Comparison of ENCODE assay signal across 8 cellular contexts in the genomic region with DNA sequence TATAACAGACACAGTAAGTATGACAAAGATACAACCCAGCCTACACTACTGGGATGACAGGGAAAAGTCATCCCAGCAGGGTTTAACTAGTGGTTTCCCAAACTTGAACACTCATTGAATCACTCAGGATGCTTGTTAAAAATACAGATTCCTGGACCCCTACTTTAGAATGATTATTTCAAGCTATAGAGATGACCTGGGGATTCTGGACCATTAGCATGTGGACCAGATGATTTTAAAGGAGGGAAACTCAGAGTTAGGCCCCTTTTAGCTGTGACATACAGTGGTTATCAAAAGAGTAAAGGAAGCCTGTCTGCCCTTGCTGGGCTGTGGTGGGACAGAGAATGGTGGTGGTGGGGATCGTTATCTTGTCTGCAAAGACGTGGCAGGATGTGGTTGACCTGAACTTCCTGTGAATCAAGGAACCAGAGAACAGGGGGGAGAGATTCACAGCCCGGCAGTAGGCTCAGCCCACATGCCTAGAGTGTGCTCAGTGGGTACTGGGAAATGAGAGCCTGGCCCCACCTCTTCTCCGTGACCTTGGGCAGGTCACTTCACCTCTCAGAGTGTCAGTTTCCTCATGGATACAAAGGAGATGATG.
DNase-seq lines count a peak whose midpoint lies in the region; ATAC-seq and TF ChIP-seq lines count a peak whose summit lies in the region.

No MANE protein-coding gene starts in this region.

- peaks cover 24% of the 10 kb centered on the region for H4K20me1 ChIP-seq in DND-41 (ENCODE audit: insufficient read depth, low read length)

- H3K36me3 Mint-ChIP-seq in activated B cell treated with CpG ODN at 0.5 μM for 24 hours (ENCODE audit: low read depth) = no peaks in the 10 kb centered on the region

- H3K4me3 ChIP-seq in DND-41 (ENCODE audit: low read depth in 1 of 2, low read length in 2 of 2) (no peak overlapping the region), HL-60 (replicated peaks; ENCODE audit: insufficient read depth, low read length) (no peak overlapping the region)

- no peaks in the 10 kb centered on the region for H3K36me3 ChIP-seq in DND-41 (ENCODE audit: insufficient read depth, low read length)

- peak; percentile 92 for ATAC-seq in DND-41 (ENCODE audit: insufficient read depth, low read depth)
- ATAC-seq in activated B cell treated with CpG ODN at 0.5 μM for 24 hours (ENCODE audit: low read depth) = peak; percentile 47
- no peak for ATAC-seq in HG03439 (IDR thresholded peaks at IDR 0.05; ENCODE audit: unreplicated experiment)

- POLR2A ChIA-PET in activated B cell treated with CpG ODN at 0.5 μM for 24 hours (lab: Charles Lee) = interaction anchor here (0.6 to 4.6 kb wide), 5 partner anchors 123 to 746 kb away, joined by 3 to 84 read pairs (median 14); a partner anchor contains a TSS

- CTCF ChIA-PET in activated B cell treated with CpG ODN at 0.5 μM for 24 hours (lab: Charles Lee) = no interaction called here

- H3K9me3 ChIP-seq in DND-41 (ENCODE audit: insufficient read depth, low read length, severe bottlenecking) = peaks cover 2% of the 10 kb centered on the region

- H3K27ac Mint-ChIP-seq in activated B cell treated with CpG ODN at 0.5 μM for 24 hours = peak overlapping the region; percentile 57

- peak overlapping the region; percentile 18; the same call in 1 of the 2 replicates for H3K4me2 ChIP-seq in DND-41 (ENCODE audit: insufficient read depth, low read length)

- no peaks in the 10 kb centered on the region for H3K27me3 Mint-ChIP-seq in activated B cell treated with CpG ODN at 0.5 μM for 24 hours

- H3K79me2 ChIP-seq in DND-41 (ENCODE audit: insufficient read depth, low read length) = no peaks in the 10 kb centered on the region

- DNase-seq in DND-41 (peak; percentile 87), HL-60 (ENCODE audit: low read depth in 1 of 2, low spot score in 1 of 2) (peak; percentile 93 to 97), activated B cell treated with CpG ODN at 0.5 μM for 24 hours (peak; percentile 46), SHP77 treated with DMSO at 0.1 percent for 48 hours (lab: John Stamatoyannopoulos, UW) (no peak), NCI-H526 treated with DMSO at 0.1 percent for 48 hours (lab: John Stamatoyannopoulos, UW) (no peak)
- DNase-seq in central memory CD4-positive, alpha-beta T cell = peak; percentile 96
- DNase-seq in stimulated activated CD4-positive, alpha-beta T cell treated with anti-CD3 and anti-CD28 coated beads, Interleukin-12 subunit alpha, Interleukin-12 subunit beta, amount 100 ng/mL, for 4 hours = peak; percentile 68

- H2AFZ ChIP-seq in DND-41 (ENCODE audit: low read depth, low read length) = no peak overlapping the region

- H3K27ac ChIP-seq in DND-41 (ENCODE audit: low read length) = no peak overlapping the region
- H3K27ac ChIP-seq in HL-60 (replicated peaks) = peak overlapping the region; percentile 96

- H3K9ac ChIP-seq in DND-41 (ENCODE audit: low read depth, low read length) = no peak overlapping the region

- H3K27me3 ChIP-seq in DND-41 (ENCODE audit: insufficient read depth, low read length, poor library complexity) = peaks cover 10% of the 10 kb centered on the region
- H3K27me3 ChIP-seq in HL-60 (ENCODE audit: insufficient read depth, poor library complexity, severe bottlenecking) = no peaks in the 10 kb centered on the region

- peaks cover 95% of the 10 kb centered on the region for H3K4me1 Mint-ChIP-seq in activated B cell treated with CpG ODN at 0.5 μM for 24 hours

- H3K9me3 Mint-ChIP-seq in activated B cell treated with CpG ODN at 0.5 μM for 24 hours = no peaks in the 10 kb centered on the region

- peak overlapping the region; percentile 28 for H3K4me3 Mint-ChIP-seq in activated B cell treated with CpG ODN at 0.5 μM for 24 hours

- H3K4me1 ChIP-seq in DND-41 (ENCODE audit: insufficient read depth, low read length) = peaks cover 56% of the 10 kb centered on the region

- TF ChIP-seq CTCF in DND-41 (IDR thresholded peaks at IDR 0.05; ENCODE audit: borderline replicate concordance, extremely low read depth, low read length, poor library complexity, severe bottlenecking) (no peak), HL-60 (IDR thresholded peaks at IDR 0.05; ENCODE audit: insufficient read depth, low read length) (no peak), activated B cell treated with CpG ODN at 0.5 μM for 24 hours (IDR thresholded peaks at IDR 0.05) (no peak)

- intact Hi-C loops in activated B cell treated with CpG ODN at 0.5 μM for 24 hours (cut with micrococcal nuclease) = loop anchor here (1.0 to 5.0 kb wide), 2 partner anchors 221 to 508 kb away; no protein-coding TSS in a partner anchor

Comparison
In these comparisons a context has a peak if more than half of its experiments do, and no peak if none do; other contexts are left out.
1. DNase-seq: peak in DND-41 (single experiment), HL-60 (2 of 2), activated B cell treated with CpG ODN at 0.5 μM for 24 hours (single experiment), central memory CD4-positive, alpha-beta T cell (single experiment) and stimulated activated CD4-positive, alpha-beta T cell treated with anti-CD3 and anti-CD28 coated beads, Interleukin-12 subunit alpha, Interleukin-12 subunit beta, amount 100 ng/mL, for 4 hours (single experiment); none in SHP77 treated with DMSO at 0.1 percent for 48 hours (single experiment) and NCI-H526 treated with DMSO at 0.1 percent for 48 hours (single experiment).